Comparison of ENCODE assay signal across 18 cellular contexts in genomic region chr21:42459583-42460215, GRCh38. TPM values are rescaled to one million over a fixed set of nuclear protein-coding genes. Genes with fewer than 3 reads are reported as not detected.
DNase-seq lines count a peak whose midpoint lies in the region; ATAC-seq, FAIRE-seq and TF ChIP-seq lines count a peak whose summit lies in the region.
"Had no signal": no experiment of that assay in that cellular context is flagged by ENCODE, and none has a peak within 500 bp of the region (broad histone marks: within the 10 kb centered on the region; RNA-seq: fewer than 3 reads in every experiment).

No MANE protein-coding gene starts in this region.

- H3K27me3 ChIP-seq in OCI-LY3 (ENCODE audit: low read depth, low read length) = no peaks in the 10 kb centered on the region
- no peaks in the 10 kb centered on the region for H3K27me3 ChIP-seq in transverse colon

- intact Hi-C loops in natural killer cell (cut with micrococcal nuclease) = no loop called here
- intact Hi-C loops in mucosa of descending colon (cut with DNase I, micrococcal nuclease) = loop anchor here in 1 of 2 donors (10.0 kb wide), 1 partner anchor 55 kb away; the partner anchor contains the start of gene SLC37A1
- intact Hi-C loops in transverse colon (cut with DNase I; ENCODE audit: low total_unique reads) = no loop called here

- no peaks in the 10 kb centered on the region for H3K79me2 ChIP-seq in OCI-LY3 (ENCODE audit: low read length)

- no peak overlapping the region for H3K4me3 Mint-ChIP-seq in natural killer cell treated with Interleukin-12 subunit alpha and Interleukin-12 subunit beta and Interleukin-15 and Interleukin-18, amount 100 ng/mL, for 72 hours
- H3K4me3 Mint-ChIP-seq in natural killer cell = no peak overlapping the region
- H3K4me3 Mint-ChIP-seq: effector memory CD8-positive, alpha-beta T cell had no signal

- TF ChIP-seq CTCF in natural killer cell (IDR thresholded peaks at IDR 0.05) = no peak
- TF ChIP-seq CTCF in OCI-LY3 (IDR thresholded peaks at IDR 0.05; ENCODE audit: low read depth, low read length) = no peak
- TF ChIP-seq CTCF in mucosa of descending colon (IDR thresholded peaks at IDR 0.05) = no peak
- TF ChIP-seq CTCF in transverse colon (IDR thresholded peaks at IDR 0.05) = no peak

- in situ Hi-C loops in transverse colon (cut with MboI; ENCODE audit: low pct_ligation_motif_present in 1 of 4, low pct_unique_long_range_greater_than_20kb in 1 of 4, low sequenced_read_pairs in 3 of 4) = loop anchor here in 1 of 4 donors (10.0 to 25.0 kb wide), 2 partner anchors 75 to 297 kb away; no protein-coding TSS in a partner anchor

- TF ChIP-seq POLR2A in transverse colon (IDR thresholded peaks at IDR 0.05) = no peak

- ATAC-seq in natural killer cell treated with Interleukin-12 subunit alpha and Interleukin-12 subunit beta and Interleukin-15 and Interleukin-18, amount 100 ng/mL, for 72 hours = no peak
- no peak for ATAC-seq in natural killer cell
- no peak for ATAC-seq in mucosa of descending colon
- ATAC-seq in HG03520 (IDR thresholded peaks at IDR 0.05; ENCODE audit: unreplicated experiment) = no peak
- ATAC-seq: effector memory CD8-positive, alpha-beta T cell; Panc1 had no signal

- H3K36me3 ChIP-seq in OCI-LY3 (replicated peaks; ENCODE audit: low read depth, low read length) (peaks cover 3% of the 10 kb centered on the region), mucosa of descending colon (ENCODE audit: low read depth) (no peaks in the 10 kb centered on the region), transverse colon (no peaks in the 10 kb centered on the region)

- H3K27me3 Mint-ChIP-seq in natural killer cell treated with Interleukin-12 subunit alpha and Interleukin-12 subunit beta and Interleukin-15 and Interleukin-18, amount 100 ng/mL, for 72 hours = peaks cover 6 to 15% of the 10 kb centered on the region in 2 donors
- peaks cover 19 to 23% of the 10 kb centered on the region in 2 donors for H3K27me3 Mint-ChIP-seq in natural killer cell (ENCODE audit: low read depth in 2 of 2)
- H3K27me3 Mint-ChIP-seq: effector memory CD8-positive, alpha-beta T cell had no signal

- no peaks in the 10 kb centered on the region for H4K20me1 ChIP-seq in OCI-LY3 (ENCODE audit: insufficient read depth, low read length)

- H3K4me3 ChIP-seq in OCI-LY3 (ENCODE audit: low read length) (peak overlapping the region; percentile 78; the same call in 1 of the 2 replicates), mucosa of descending colon (no peak overlapping the region), transverse colon (no peak overlapping the region)

- WGBS in transverse colon (ENCODE audit: low coverage in 1 of 2), 2 donors = 68% methylated on average over 10 of the region's 10 CpGs; no CpG with 5 or more reads in 1 of the 2 donors

- peak overlapping the region; percentile 97 for H3K27ac ChIP-seq in OCI-LY3 (ENCODE audit: low read length)
- H3K27ac ChIP-seq in transverse colon = peak overlapping the region; percentile 78 to 87 (median 83)
- H3K27ac ChIP-seq: HL-60 had no signal

- no peak overlapping the region for H2AFZ ChIP-seq in OCI-LY3 (ENCODE audit: low read depth, low read length)

- peaks cover 67% of the 10 kb centered on the region for H3K4me1 ChIP-seq in OCI-LY3 (ENCODE audit: low read length)
- peaks cover 57% of the 10 kb centered on the region for H3K4me1 ChIP-seq in mucosa of descending colon (ENCODE audit: low read depth)
- H3K4me1 ChIP-seq in transverse colon = peaks cover 12 to 69% (median 48%) of the 10 kb centered on the region in 4 donors

- peaks cover 13 to 18% of the 10 kb centered on the region in 2 donors for H3K4me1 Mint-ChIP-seq in natural killer cell treated with Interleukin-12 subunit alpha and Interleukin-12 subunit beta and Interleukin-15 and Interleukin-18, amount 100 ng/mL, for 72 hours (ENCODE audit: low read depth in 2 of 2)
- peaks cover 18 to 31% of the 10 kb centered on the region in 2 donors for H3K4me1 Mint-ChIP-seq in natural killer cell

- DNase-seq in natural killer cell treated with Interleukin-12 subunit alpha and Interleukin-12 subunit beta and Interleukin-15 and Interleukin-18, amount 100 ng/mL, for 72 hours (ENCODE audit: low spot score) = peak; percentile 53
- DNase-seq in natural killer cell (no peak), mucosa of descending colon (peak in 2 of 3 donors; percentile 38 to 42), transverse colon (peak; percentile 7), HTR-8/SVneo (ENCODE audit: insufficient read length, low spot score) (no peak), NCI-H526 treated with DMSO at 0.1 percent for 48 hours (lab: John Stamatoyannopoulos, UW) (no peak)
- DNase-seq: caudate nucleus; DMS153; effector memory CD8-positive, alpha-beta T cell; NCI-H524 treated with DMSO at 0.1 percent for 48 hours had no signal

- TF ChIP-seq EP300 in transverse colon (IDR thresholded peaks at IDR 0.05; ENCODE audit: low read depth) = no peak

- no peaks in the 10 kb centered on the region for H3K36me3 Mint-ChIP-seq in natural killer cell treated with Interleukin-12 subunit alpha and Interleukin-12 subunit beta and Interleukin-15 and Interleukin-18, amount 100 ng/mL, for 72 hours
- H3K36me3 Mint-ChIP-seq in natural killer cell = no peaks in the 10 kb centered on the region

- peak overlapping the region; percentile 87; the same call in 1 of the 2 replicates for H3K9ac ChIP-seq in OCI-LY3 (ENCODE audit: low read length)

- peak overlapping the region in 1 of 2 donors; percentile 40 for H3K27ac Mint-ChIP-seq in natural killer cell treated with Interleukin-12 subunit alpha and Interleukin-12 subunit beta and Interleukin-15 and Interleukin-18, amount 100 ng/mL, for 72 hours
- no peak overlapping the region for H3K27ac Mint-ChIP-seq in natural killer cell

- no peak for FAIRE-seq in HTR-8/SVneo (lab: Jason Lieb, UNC)

- peak overlapping the region; percentile 99 for H3K4me2 ChIP-seq in OCI-LY3 (ENCODE audit: low read length)

- H3K9me3 ChIP-seq in OCI-LY3 (ENCODE audit: insufficient read depth, low read length) (no peaks in the 10 kb centered on the region), mucosa of descending colon (no peaks in the 10 kb centered on the region), transverse colon (no peaks in the 10 kb centered on the region)

- H3K9me3 Mint-ChIP-seq in natural killer cell treated with Interleukin-12 subunit alpha and Interleukin-12 subunit beta and Interleukin-15 and Interleukin-18, amount 100 ng/mL, for 72 hours = no peaks in the 10 kb centered on the region
- H3K9me3 Mint-ChIP-seq in natural killer cell = no peaks in the 10 kb centered on the region
- H3K9me3 Mint-ChIP-seq: effector memory CD8-positive, alpha-beta T cell had no signal

RNA-seq across cellular contexts. Expression of gene RSPH1, which starts 36.3 kb away (rescaled TPM):
- total RNA-seq in natural killer cell treated with Interleukin-12 subunit alpha and Interleukin-12 subunit beta and Interleukin-15 and Interleukin-18, amount 100 ng/mL, for 72 hours = under 1 TPM in 1 of 2 donors, not detected in 1; 0.25 TPM
- total RNA-seq in natural killer cell = under 1 TPM in 1 of 3 donors, not detected in 2; 0.16 TPM
- total RNA-seq in mucosa of descending colon = 1 to 10 TPM; 4.0 to 7.6 (median 4.5) TPM
- total RNA-seq in transverse colon = 1 to 10 TPM in 3 of 4 donors, under 1 TPM in 1; 0.80 to 10.0 (median 8.0) TPM
- total RNA-seq: LHCN-M2 had no signal

RNA-seq across cellular contexts. Expression of gene SLC37A1, which starts 54.0 kb away (rescaled TPM):
- total RNA-seq in natural killer cell treated with Interleukin-12 subunit alpha and Interleukin-12 subunit beta and Interleukin-15 and Interleukin-18, amount 100 ng/mL, for 72 hours = 10 to 100 TPM; 17.2 to 22.5 TPM
- 10 to 100 TPM; 24.8 to 25.8 (median 25.3) TPM for total RNA-seq in natural killer cell
- 100 to 1,000 TPM in 1 of 3 donors, 10 to 100 TPM in 2; 52.3 to 179 (median 92.3) TPM for total RNA-seq in mucosa of descending colon
- 100 to 1,000 TPM in 3 of 4 donors, 10 to 100 TPM in 1; 80.8 to 139 (median 117) TPM for total RNA-seq in transverse colon
- total RNA-seq: LHCN-M2 had no signal

RNA-seq across cellular contexts. Expression of gene UBASH3A, which starts 56.0 kb away (rescaled TPM):
- total RNA-seq in natural killer cell treated with Interleukin-12 subunit alpha and Interleukin-12 subunit beta and Interleukin-15 and Interleukin-18, amount 100 ng/mL, for 72 hours = 1 to 10 TPM; 1.7 to 9.2 TPM
- total RNA-seq in natural killer cell = 1 to 10 TPM in 2 of 3 donors, under 1 TPM in 1; 0.66 to 5.0 (median 2.0) TPM
- total RNA-seq in mucosa of descending colon = 1 to 10 TPM in 2 of 3 donors, under 1 TPM in 1; 0.60 to 2.5 (median 1.8) TPM
- 1 to 10 TPM in 1 of 4 donors, under 1 TPM in 2, not detected in 1; 0.37 to 3.0 (median 0.82) TPM for total RNA-seq in transverse colon
- total RNA-seq: kidney epithelial cell, LHCN-M2, pulmonary artery endothelial cell, temporal lobe had no signal

Comparison
In these comparisons a context has a peak if more than half of its experiments do, and no peak if none do; other contexts are left out.
1. DNase-seq: peak in natural killer cell treated with Interleukin-12 subunit alpha and Interleukin-12 subunit beta and Interleukin-15 and Interleukin-18, amount 100 ng/mL, for 72 hours (single experiment), mucosa of descending colon (2 of 3) and transverse colon (single experiment); none in natural killer cell (single experiment), HTR-8/SVneo (single experiment) and NCI-H526 treated with DMSO at 0.1 percent for 48 hours (single experiment).